10 cellular contexts compared by ENCODE assay signal in genomic region chr3:196611761-196612483, GRCh38. TPM values are rescaled to one million over a fixed set of nuclear protein-coding genes. Genes with fewer than 3 reads are reported as not detected.
A peak's percentile ranks its signal among the peaks of the same experiment; 100 is the strongest.
DNase-seq lines count a peak whose midpoint lies in the region; ATAC-seq, FAIRE-seq and TF ChIP-seq lines count a peak whose summit lies in the region.
"Had no signal": no experiment of that assay in that cellular context is flagged by ENCODE, and none has a peak within 500 bp of the region (broad histone marks: within the 10 kb centered on the region; RNA-seq: fewer than 3 reads in every experiment).

No MANE protein-coding gene starts in this region.

- POLR2A ChIA-PET in activated CD4-positive, alpha-beta memory T cell treated with anti-CD3 and anti-CD28 coated beads, Interleukin-2, amount 10 ng/mL, durations not matched to agents 7 days and 5 days (lab: Charles Lee), result interaction anchor here (0.7 to 11.7 kb wide), 14 partner anchors 10 to 358 kb away, joined by 3 to 177 read pairs (median 4); partner anchors contain the start of genes FBXO45, NCBP2, NRROS and SENP5

- TF ChIP-seq POLR2A in suprapubic skin (IDR thresholded peaks at IDR 0.05), result no peak

- WGBS in suprapubic skin, result 68% methylated on average over 10 of the region's 10 CpGs

- no peak for TF ChIP-seq EP300 in suprapubic skin (IDR thresholded peaks at IDR 0.05)

- no peaks in the 10 kb centered on the region for H3K9me3 Mint-ChIP-seq in activated CD4-positive, alpha-beta memory T cell treated with anti-CD3 and anti-CD28 coated beads, Interleukin-2, amount 10 ng/mL, durations not matched to agents 7 days and 5 days

- H3K9me3 ChIP-seq in keratinocyte (ENCODE audit: control insufficient read depth, low read depth, low read length), result no peaks in the 10 kb centered on the region
- no peaks in the 10 kb centered on the region for H3K9me3 ChIP-seq in suprapubic skin

- no peak for FAIRE-seq in keratinocyte (lab: Jason Lieb, UNC)

- peak overlapping the region; percentile 28 for H2AFZ ChIP-seq in keratinocyte (ENCODE audit: control insufficient read depth, low read length)

- no peak overlapping the region for H3K4me3 ChIP-seq in keratinocyte (ENCODE audit: control insufficient read depth in 2 of 3, extremely low read depth in 1 of 3, insufficient read depth in 2 of 3, low read depth in 1 of 3, low read length in 3 of 3)
- H3K4me3 ChIP-seq in suprapubic skin, result no peak overlapping the region

- dilution Hi-C loops in keratinocyte (cut with MboI; ENCODE audit: extremely low pct_ligation_motif_present, low sequenced_read_pairs), result no loop called here

- CTCF ChIA-PET in activated CD4-positive, alpha-beta memory T cell treated with anti-CD3 and anti-CD28 coated beads, Interleukin-2, amount 10 ng/mL, durations not matched to agents 7 days and 5 days (lab: Charles Lee), result interaction anchor here (0.7 to 12.1 kb wide), 7 partner anchors 20 to 83 kb away, joined by 3 to 219 read pairs (median 7); partner anchors contain the start of genes FBXO45, NRROS and WDR53

- no peaks in the 10 kb centered on the region for H3K79me2 ChIP-seq in keratinocyte (ENCODE audit: control insufficient read depth, insufficient read depth, low read length)

- peaks cover 3% of the 10 kb centered on the region for H3K36me3 Mint-ChIP-seq in activated CD4-positive, alpha-beta memory T cell treated with anti-CD3 and anti-CD28 coated beads, Interleukin-2, amount 10 ng/mL, durations not matched to agents 7 days and 5 days (ENCODE audit: low read depth)

- DNase-seq in activated effector memory CD4-positive, alpha-beta T cell treated with anti-CD3 and anti-CD28 coated beads, Interleukin-2, amount 50 U/mL, for 16 hours, result peak; percentile 67
- DNase-seq in activated effector memory CD4-positive, alpha-beta T cell treated with Interleukin-2 at 50 U/mL for 16 hours, result no peak
- DNase-seq in activated CD4-positive, alpha-beta memory T cell treated with anti-CD3 and anti-CD28 coated beads, Interleukin-2, amount 10 ng/mL, durations not matched to agents 7 days and 5 days, result peak; percentile 43
- DNase-seq in keratinocyte (ENCODE audit: low read depth, low spot score) (no peak), suprapubic skin (ENCODE audit: low spot score in 2 of 2) (no peak), NCI-H526 treated with DMSO at 0.1 percent for 48 hours (lab: John Stamatoyannopoulos, UW) (no peak), DMS 273 (lab: John Stamatoyannopoulos, UW; ENCODE audit: unreplicated experiment) (no peak)
- DNase-seq: NCI-H187; stimulated activated CD4-positive, alpha-beta T cell treated with anti-CD3 and anti-CD28 coated beads, Interleukin-1b, Interleukin-23, amount 100 ng/mL, for 48 hours had no signal

- H3K4me1 ChIP-seq in keratinocyte (ENCODE audit: control insufficient read depth, extremely low read depth, insufficient read depth, low read length) (no peaks in the 10 kb centered on the region), suprapubic skin (peaks cover 16% of the 10 kb centered on the region)

- H3K27ac Mint-ChIP-seq in activated CD4-positive, alpha-beta memory T cell treated with anti-CD3 and anti-CD28 coated beads, Interleukin-2, amount 10 ng/mL, durations not matched to agents 7 days and 5 days, result peak overlapping the region; percentile 85

- no peak for ATAC-seq in GM21447 (IDR thresholded peaks at IDR 0.05; ENCODE audit: unreplicated experiment)

- H3K27ac ChIP-seq in keratinocyte (ENCODE audit: control insufficient read depth, insufficient read depth, low read length) (no peak overlapping the region), suprapubic skin (peak overlapping the region; percentile 48)

- H3K27me3 ChIP-seq in keratinocyte (ENCODE audit: control insufficient read depth, extremely low read depth, insufficient read depth, low read length), result no peaks in the 10 kb centered on the region
- H3K27me3 ChIP-seq in suprapubic skin, result no peaks in the 10 kb centered on the region

- TF ChIP-seq CTCF in keratinocyte (optimal IDR thresholded peaks at IDR 0.05 in 1 of 3, IDR thresholded peaks at IDR 0.05 in 1 of 3, conservative IDR thresholded peaks at IDR 0.05 in 1 of 3; ENCODE audit: extremely low read depth in 1 of 3, insufficient read depth in 2 of 3, low read length in 3 of 3) (no peak), suprapubic skin (IDR thresholded peaks at IDR 0.05) (no peak)

- peaks cover 3% of the 10 kb centered on the region for H3K27me3 Mint-ChIP-seq in activated CD4-positive, alpha-beta memory T cell treated with anti-CD3 and anti-CD28 coated beads, Interleukin-2, amount 10 ng/mL, durations not matched to agents 7 days and 5 days

- H3K36me3 ChIP-seq in keratinocyte (ENCODE audit: control insufficient read depth in 2 of 2, extremely low read depth in 1 of 2, insufficient read depth in 2 of 2, low read length in 2 of 2) (no peaks in the 10 kb centered on the region), suprapubic skin (no peaks in the 10 kb centered on the region)

- no peaks in the 10 kb centered on the region for H3K9me1 ChIP-seq in keratinocyte (ENCODE audit: control insufficient read depth, extremely low read depth, insufficient read depth, low read length)

- no peak overlapping the region for H3K4me2 ChIP-seq in keratinocyte (ENCODE audit: control insufficient read depth, extremely low read depth, insufficient read depth, low read depth, low read length)

- peak overlapping the region; percentile 58 for H3K4me3 Mint-ChIP-seq in activated CD4-positive, alpha-beta memory T cell treated with anti-CD3 and anti-CD28 coated beads, Interleukin-2, amount 10 ng/mL, durations not matched to agents 7 days and 5 days

- H3K4me1 Mint-ChIP-seq in activated CD4-positive, alpha-beta memory T cell treated with anti-CD3 and anti-CD28 coated beads, Interleukin-2, amount 10 ng/mL, durations not matched to agents 7 days and 5 days, result peaks cover 51% of the 10 kb centered on the region

- no peaks in the 10 kb centered on the region for H4K20me1 ChIP-seq in keratinocyte (ENCODE audit: control insufficient read depth, extremely low read depth, insufficient read depth, low read length)

- H3K9ac ChIP-seq in keratinocyte (ENCODE audit: control insufficient read depth, extremely low read depth, insufficient read depth, low read length), result no peak overlapping the region

RNA-seq across cellular contexts. Expression of gene NRROS, which starts 27.6 kb away (rescaled TPM):
- total RNA-seq in activated CD4-positive, alpha-beta memory T cell treated with anti-CD3 and anti-CD28 coated beads, Interleukin-2, amount 10 ng/mL, durations not matched to agents 7 days and 5 days, result 10 to 100 TPM; 50.1 to 52.8 TPM
- 0.02 to 0.05 TPM (median 0.03 TPM) in 3 replicates for polyA plus RNA-seq in keratinocyte
- not detected for polyA plus RNA-seq in keratinocyte (2011; ENCODE audit: low read depth)
- 0.04 and 0.05 TPM in 2 replicates for polyA plus RNA-seq in keratinocyte (2011; cell fraction: cytosol; rRNA removed)
- polyA plus RNA-seq in keratinocyte (2011; cell fraction: nucleus; rRNA removed), result 0.09 and 0.16 TPM in 2 replicates
- 0.07 TPM in 1 of 2 replicates, not detected in the other for polyA plus RNA-seq in keratinocyte (2012; ENCODE audit: low replicate concordance)
- polyA minus RNA-seq in keratinocyte, result not detected in 3 replicates
- polyA minus RNA-seq in keratinocyte (2011; cell fraction: cytosol; rRNA and poly(A)+ RNA removed), result not detected
- polyA minus RNA-seq in keratinocyte (2011; cell fraction: nucleus; rRNA and poly(A)+ RNA removed), result not detected in 2 replicates
- total RNA-seq in suprapubic skin, result 1 to 10 TPM in 3 of 4 donors, under 1 TPM in 1; 0.95 to 4.5 (median 1.5) TPM

RNA-seq across cellular contexts. Expression of gene FBXO45, which starts 43.5 kb away (rescaled TPM):
- total RNA-seq in activated CD4-positive, alpha-beta memory T cell treated with anti-CD3 and anti-CD28 coated beads, Interleukin-2, amount 10 ng/mL, durations not matched to agents 7 days and 5 days, result 10 to 100 TPM; 19.7 TPM
- polyA plus RNA-seq in keratinocyte, result 9.2 to 17.9 TPM (median 10.0 TPM) in 3 replicates
- polyA plus RNA-seq in keratinocyte (2011; ENCODE audit: low read depth), result 23.4 TPM
- polyA plus RNA-seq in keratinocyte (2011; cell fraction: cytosol; rRNA removed), result 8.9 and 16.6 TPM in 2 replicates
- 5.6 and 8.7 TPM in 2 replicates for polyA plus RNA-seq in keratinocyte (2011; cell fraction: nucleus; rRNA removed)
- 11.2 and 22.9 TPM in 2 replicates for polyA plus RNA-seq in keratinocyte (2012; ENCODE audit: low replicate concordance)
- polyA minus RNA-seq in keratinocyte, result 2.9 to 12.5 TPM (median 4.8 TPM) in 3 replicates
- 7.3 TPM for polyA minus RNA-seq in keratinocyte (2011; cell fraction: cytosol; rRNA and poly(A)+ RNA removed)
- polyA minus RNA-seq in keratinocyte (2011; cell fraction: nucleus; rRNA and poly(A)+ RNA removed), result 3.7 and 5.4 TPM in 2 replicates
- 10 to 100 TPM in 3 of 4 donors, 1 to 10 TPM in 1; 7.5 to 25.7 (median 17.3) TPM for total RNA-seq in suprapubic skin

RNA-seq across cellular contexts. Expression of gene WDR53, which starts 43.6 kb away (rescaled TPM):
- total RNA-seq in activated CD4-positive, alpha-beta memory T cell treated with anti-CD3 and anti-CD28 coated beads, Interleukin-2, amount 10 ng/mL, durations not matched to agents 7 days and 5 days, result 10 to 100 TPM; 27.2 to 29.3 TPM
- 9.8 to 14.2 TPM (median 10.4 TPM) in 3 replicates for polyA plus RNA-seq in keratinocyte
- polyA plus RNA-seq in keratinocyte (2011; ENCODE audit: low read depth), result 40.9 TPM
- polyA plus RNA-seq in keratinocyte (2011; cell fraction: cytosol; rRNA removed), result 9.7 and 13.4 TPM in 2 replicates
- polyA plus RNA-seq in keratinocyte (2011; cell fraction: nucleus; rRNA removed), result 12.2 and 15.8 TPM in 2 replicates
- 9.9 and 26.8 TPM in 2 replicates for polyA plus RNA-seq in keratinocyte (2012; ENCODE audit: low replicate concordance)
- polyA minus RNA-seq in keratinocyte, result 5.1 to 6.6 TPM (median 5.7 TPM) in 3 replicates
- 3.1 TPM for polyA minus RNA-seq in keratinocyte (2011; cell fraction: cytosol; rRNA and poly(A)+ RNA removed)
- 3.6 and 5.5 TPM in 2 replicates for polyA minus RNA-seq in keratinocyte (2011; cell fraction: nucleus; rRNA and poly(A)+ RNA removed)
- 1 to 10 TPM; 3.1 to 9.7 (median 7.7) TPM for total RNA-seq in suprapubic skin

Comparison
In these comparisons a context has a peak if more than half of its experiments do, and no peak if none do; other contexts are left out.
1. DNase-seq: peak in activated effector memory CD4-positive, alpha-beta T cell treated with anti-CD3 and anti-CD28 coated beads, Interleukin-2, amount 50 U/mL, for 16 hours (single experiment) and activated CD4-positive, alpha-beta memory T cell treated with anti-CD3 and anti-CD28 coated beads, Interleukin-2, amount 10 ng/mL, durations not matched to agents 7 days and 5 days (single experiment); none in activated effector memory CD4-positive, alpha-beta T cell treated with Interleukin-2 at 50 U/mL for 16 hours (single experiment), keratinocyte (single experiment), suprapubic skin (0 of 2), NCI-H526 treated with DMSO at 0.1 percent for 48 hours (single experiment) and DMS 273 (single experiment).
2. RNA of gene NRROS, which starts 27.6 kb away (total RNA-seq): 50.1 to 52.8 TPM in activated CD4-positive, alpha-beta memory T cell treated with anti-CD3 and anti-CD28 coated beads, Interleukin-2, amount 10 ng/mL, durations not matched to agents 7 days and 5 days; 0.95 to 4.5 TPM in suprapubic skin; every median in the first group is over 4 times any median in the second.